ENCODE assay signal across 8 cellular contexts in genomic region chr15:94584833-94585244, GRCh38.
DNase-seq lines count a peak whose midpoint lies in the region; ATAC-seq and TF ChIP-seq lines count a peak whose summit lies in the region.

No MANE protein-coding gene starts in this region.

- no peak overlapping the region for H3K23ac ChIP-seq in neuronal stem cell (ENCODE audit: low read depth, low read length, poor library complexity)

- H3K4me2 ChIP-seq in DND-41 (ENCODE audit: insufficient read depth, low read length): peak overlapping the region; percentile 25; the same call in 1 of the 2 replicates
- H3K4me2 ChIP-seq in neuronal stem cell (ENCODE audit: insufficient read depth, low read length, poor library complexity, severe bottlenecking): no peak overlapping the region

- H3K4me3 ChIP-seq in DND-41 (ENCODE audit: low read depth in 1 of 2, low read length in 2 of 2): no peak overlapping the region
- no peak overlapping the region for H3K4me3 ChIP-seq in HL-60 (replicated peaks; ENCODE audit: insufficient read depth, low read length)
- peak overlapping the region in 1 of 2 donors; percentile 2 for H3K4me3 ChIP-seq in neuronal stem cell (ENCODE audit: low read length in 2 of 2)
- no peak overlapping the region for H3K4me3 ChIP-seq in lower leg skin (ENCODE audit: low read depth, poor library complexity, severe bottlenecking)

- TF ChIP-seq CTCF in DND-41 (IDR thresholded peaks at IDR 0.05; ENCODE audit: borderline replicate concordance, extremely low read depth, low read length, poor library complexity, severe bottlenecking): no peak
- TF ChIP-seq CTCF in HL-60 (IDR thresholded peaks at IDR 0.05; ENCODE audit: insufficient read depth, low read length): no peak
- no peak for TF ChIP-seq CTCF in lower leg skin (IDR thresholded peaks at IDR 0.05)

- H2BK12ac ChIP-seq in neuronal stem cell (ENCODE audit: low read length): no peak overlapping the region

- no peak overlapping the region for H2BK15ac ChIP-seq in neuronal stem cell (ENCODE audit: low read length)

- ATAC-seq in DND-41 (ENCODE audit: insufficient read depth, low read depth) (peak; percentile 99), GM21390 (IDR thresholded peaks at IDR 0.05; ENCODE audit: unreplicated experiment) (peak; percentile 79), HG02970 (IDR thresholded peaks at IDR 0.05; ENCODE audit: low FRiP score, unreplicated experiment) (no peak)

- H3K18ac ChIP-seq in neuronal stem cell (ENCODE audit: low read length): no peak overlapping the region

- no peak overlapping the region for H3K14ac ChIP-seq in neuronal stem cell (ENCODE audit: low read length)

- H3K27me3 ChIP-seq in DND-41 (ENCODE audit: insufficient read depth, low read length, poor library complexity) (peaks cover 86% of the 10 kb centered on the region), HL-60 (ENCODE audit: insufficient read depth, poor library complexity, severe bottlenecking) (peaks cover 56% of the 10 kb centered on the region), neuronal stem cell (ENCODE audit: control insufficient read depth in 3 of 3, insufficient read depth in 3 of 3, low read depth in 1 of 3, low read length in 3 of 3) (no peaks in the 10 kb centered on the region)

- TF ChIP-seq POLR2A in lower leg skin (IDR thresholded peaks at IDR 0.05): no peak

- H2BK120ac ChIP-seq in neuronal stem cell (ENCODE audit: low read depth, low read length): no peak overlapping the region

- H4K20me1 ChIP-seq in DND-41 (ENCODE audit: insufficient read depth, low read length): peaks cover 40% of the 10 kb centered on the region

- no peak overlapping the region for H2AFZ ChIP-seq in DND-41 (ENCODE audit: low read depth, low read length)
- H2AFZ ChIP-seq in neuronal stem cell (ENCODE audit: low read length): peak overlapping the region; percentile 82

- no peak overlapping the region for H4K91ac ChIP-seq in neuronal stem cell (ENCODE audit: low read depth, low read length, poor library complexity)

- DNase-seq in DND-41: peak; percentile 83
- peak; percentile 60 to 70 for DNase-seq in HL-60 (ENCODE audit: low read depth in 1 of 2, low spot score in 1 of 2)
- peak; percentile 48 for DNase-seq in activated T-cell treated with anti-CD3 and anti-CD28 coated beads for 48 hours (ENCODE audit: low read depth)
- no peak for DNase-seq in neuronal stem cell (ENCODE audit: low spot score)
- no peak for DNase-seq in lower leg skin (ENCODE audit: low spot score in 2 of 2)
- no peak for DNase-seq in COLO668 (lab: John Stamatoyannopoulos, UW; ENCODE audit: unreplicated experiment)

- no peak overlapping the region for H2AK5ac ChIP-seq in neuronal stem cell (ENCODE audit: low read depth, low read length)

- no peak overlapping the region for H2BK5ac ChIP-seq in neuronal stem cell (ENCODE audit: low read length)

- H3K9ac ChIP-seq in DND-41 (ENCODE audit: low read depth, low read length) (no peak overlapping the region), neuronal stem cell (ENCODE audit: low read depth, low read length, poor library complexity) (no peak overlapping the region)

- no peak overlapping the region for H3K27ac ChIP-seq in DND-41 (ENCODE audit: low read length)
- H3K27ac ChIP-seq in HL-60 (replicated peaks): no peak overlapping the region
- no peak overlapping the region for H3K27ac ChIP-seq in neuronal stem cell (replicated peaks; ENCODE audit: low read length)

- no peak overlapping the region for H3K4ac ChIP-seq in neuronal stem cell (ENCODE audit: low read length)

- H3K36me3 ChIP-seq in DND-41 (ENCODE audit: insufficient read depth, low read length): no peaks in the 10 kb centered on the region
- no peaks in the 10 kb centered on the region for H3K36me3 ChIP-seq in neuronal stem cell (replicated peaks in 1 of 2; ENCODE audit: control insufficient read depth in 2 of 2, insufficient read depth in 2 of 2, low read length in 2 of 2)

- H3K4me1 ChIP-seq in DND-41 (ENCODE audit: insufficient read depth, low read length): peaks cover 13% of the 10 kb centered on the region
- peaks cover 0 to 10% of the 10 kb centered on the region in 2 donors for H3K4me1 ChIP-seq in neuronal stem cell (ENCODE audit: control insufficient read depth in 2 of 2, insufficient read depth in 1 of 2, low read depth in 1 of 2, low read length in 2 of 2)

- H3K9me3 ChIP-seq in DND-41 (ENCODE audit: insufficient read depth, low read length, severe bottlenecking) (no peaks in the 10 kb centered on the region), neuronal stem cell (replicated peaks in 1 of 2; ENCODE audit: control insufficient read depth in 2 of 2, insufficient read depth in 1 of 2, low read depth in 1 of 2, low read length in 2 of 2) (no peaks in the 10 kb centered on the region)

- intact Hi-C loops in lower leg skin (cut with DNase I; ENCODE audit: low total_unique reads): no loop called here

- H4K8ac ChIP-seq in neuronal stem cell (ENCODE audit: low read depth, low read length): no peak overlapping the region

- no peaks in the 10 kb centered on the region for H3K79me1 ChIP-seq in neuronal stem cell (ENCODE audit: low read depth, low read length)

- no peaks in the 10 kb centered on the region for H3K79me2 ChIP-seq in DND-41 (ENCODE audit: insufficient read depth, low read length)

- no CpG with 5 or more reads among the region's 11 CpGs for WGBS in neuronal stem cell (ENCODE audit: extremely low coverage in 2 of 2, insufficient read length in 2 of 2, insufficient replicate concordance in 1 of 2), 2 donors
- 38 to 39% methylated on average over 11 of the region's 11 CpGs for WGBS in lower leg skin, 2 donors

Comparison
In these comparisons a context has a peak if more than half of its experiments do, and no peak if none do; other contexts are left out.
1. DNase-seq: peak in DND-41 (single experiment), HL-60 (2 of 2) and activated T-cell treated with anti-CD3 and anti-CD28 coated beads for 48 hours (single experiment); none in neuronal stem cell (single experiment), lower leg skin (0 of 2) and COLO668 (single experiment).